8 cellular contexts compared by ENCODE assay signal in genomic region chr16:1350691-1351090, GRCh38. TPM values are rescaled to one million over a fixed set of nuclear protein-coding genes. Genes with fewer than 3 reads are reported as not detected.
DNase-seq lines count a peak whose midpoint lies in the region; ATAC-seq, FAIRE-seq and TF ChIP-seq lines count a peak whose summit lies in the region.

No MANE protein-coding gene starts in this region.

- H3K4me3 Mint-ChIP-seq in mesothelial cell of epicardium, result peak overlapping the region; percentile 74

- no peaks in the 10 kb centered on the region for H3K36me3 Mint-ChIP-seq in mesothelial cell of epicardium

- no peaks in the 10 kb centered on the region for H3K27me3 ChIP-seq in left ventricle myocardium inferior (ENCODE audit: low read depth)
- H3K27me3 ChIP-seq in brain microvascular endothelial cell (replicated peaks), result no peaks in the 10 kb centered on the region

- in situ Hi-C loops in brain microvascular endothelial cell (cut with HindIII; ENCODE audit: low pct_ligation_motif_present, low sequenced_read_pairs), result no loop called here

- H3K27ac ChIP-seq in left ventricle myocardium inferior (replicated peaks) (peak overlapping the region; percentile 84), brain microvascular endothelial cell (no peak overlapping the region)

- intact Hi-C loops in left ventricle myocardium inferior (cut with micrococcal nuclease) (no loop called here), Right ventricle myocardium superior (cut with DNase I) (no loop called here)

- H3K9me3 Mint-ChIP-seq in mesothelial cell of epicardium, result no peaks in the 10 kb centered on the region

- DNase-seq in left ventricle myocardium inferior, result no peak
- DNase-seq in Right ventricle myocardium superior, result no peak
- no peak for DNase-seq in brain microvascular endothelial cell
- DNase-seq in mesothelial cell of epicardium (ENCODE audit: low spot score in 2 of 2, unreplicated experiment in 2 of 2), result no peak
- no peak for DNase-seq in urothelium cell line (ENCODE audit: low spot score)
- DNase-seq in COR-L47 (lab: John Stamatoyannopoulos, UW), result no peak
- no peak for DNase-seq in NOMO-1 treated with DMSO at 0.1 percent for 48 hours (lab: John Stamatoyannopoulos, UW; ENCODE audit: unreplicated experiment)
- DNase-seq in central memory CD4-positive, alpha-beta T cell, result no peak

- H3K27ac Mint-ChIP-seq in mesothelial cell of epicardium, result no peak overlapping the region

- FAIRE-seq in urothelium cell line (lab: Jason Lieb, UNC), result peak; percentile 32

- no peaks in the 10 kb centered on the region for H3K9me3 ChIP-seq in left ventricle myocardium inferior (replicated peaks)

- peaks cover 46% of the 10 kb centered on the region for H3K4me1 ChIP-seq in left ventricle myocardium inferior

- no peak for TF ChIP-seq CTCF in left ventricle myocardium inferior (IDR thresholded peaks at IDR 0.05; ENCODE audit: borderline replicate concordance)
- TF ChIP-seq CTCF in brain microvascular endothelial cell (IDR thresholded peaks at IDR 0.05; ENCODE audit: low read depth, low read length, missing control alignments), result no peak
- TF ChIP-seq CTCF in mesothelial cell of epicardium (IDR thresholded peaks at IDR 0.05; ENCODE audit: unreplicated experiment), result no peak

- H3K4me3 ChIP-seq in left ventricle myocardium inferior (peak overlapping the region; percentile 99), brain microvascular endothelial cell (ENCODE audit: low read depth, low read length) (peak overlapping the region; percentile 81)

- peaks cover 13% of the 10 kb centered on the region for H3K4me1 Mint-ChIP-seq in mesothelial cell of epicardium

- H3K36me3 ChIP-seq in left ventricle myocardium inferior (peaks cover 27% of the 10 kb centered on the region), brain microvascular endothelial cell (replicated peaks) (peaks cover 17% of the 10 kb centered on the region)

- ATAC-seq in Right ventricle myocardium superior (ENCODE audit: poor library complexity), result no peak

- H3K27me3 Mint-ChIP-seq in mesothelial cell of epicardium (ENCODE audit: low read depth), result peaks cover 1% of the 10 kb centered on the region

RNA-seq across cellular contexts. Expression of gene TSR3, which starts 1.0 kb away (rescaled TPM):
- total RNA-seq in left ventricle myocardium inferior (54.9 TPM), Right ventricle myocardium superior (52.6 TPM), mesothelial cell of epicardium (42.1 to 43.7 TPM (median 42.7 TPM) in 3 replicates)

RNA-seq across cellular contexts. Expression of gene GNPTG, which starts 1.0 kb away (rescaled TPM):
- total RNA-seq in left ventricle myocardium inferior (31.8 TPM), Right ventricle myocardium superior (30.3 TPM), mesothelial cell of epicardium (47.8 to 52.9 TPM (median 48.4 TPM) in 3 replicates)

RNA-seq across cellular contexts. Expression of gene BAIAP3, which starts 17.2 kb away (rescaled TPM):
- 3.9 TPM for total RNA-seq in left ventricle myocardium inferior
- total RNA-seq in Right ventricle myocardium superior, result 3.7 TPM
- 1.3 to 2.4 TPM (median 2.3 TPM) in 3 replicates for total RNA-seq in mesothelial cell of epicardium

RNA-seq across cellular contexts. Expression of gene UBE2I, which starts 41.3 kb away (rescaled TPM):
- total RNA-seq in left ventricle myocardium inferior, result 86.2 TPM
- 77.2 TPM for total RNA-seq in Right ventricle myocardium superior
- total RNA-seq in mesothelial cell of epicardium, result 205 to 214 TPM (median 208 TPM) in 3 replicates
